21 cellular contexts compared by ENCODE assay signal in the genomic region with DNA sequence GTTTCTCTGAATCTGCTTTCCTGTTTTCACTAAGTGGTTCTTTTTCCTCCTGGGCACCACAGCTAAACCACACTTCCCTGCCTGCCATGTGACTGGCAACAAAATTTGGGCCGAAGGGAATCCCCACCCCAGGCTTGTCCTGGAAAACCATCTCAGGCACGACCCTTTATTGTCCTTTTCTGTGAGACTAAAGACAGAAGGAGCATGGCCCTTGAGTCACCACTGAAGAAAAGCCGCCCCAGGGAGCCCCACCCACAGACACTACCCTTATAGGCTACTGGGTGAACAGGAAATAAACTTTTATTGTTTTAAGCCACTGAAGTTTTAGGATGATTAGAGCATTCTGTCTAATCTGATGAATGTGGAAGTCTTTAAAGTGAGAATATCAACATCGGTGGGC.
A peak's percentile ranks its signal among the peaks of the same experiment; 100 is the strongest.
DNase-seq lines count a peak whose midpoint lies in the region; ATAC-seq and TF ChIP-seq lines count a peak whose summit lies in the region.
"Had no signal": no experiment of that assay in that cellular context is flagged by ENCODE, and none has a peak within 500 bp of the region (broad histone marks: within the 10 kb centered on the region; RNA-seq: fewer than 3 reads in every experiment).

No MANE protein-coding gene starts in this region.

- no peak overlapping the region for H3K4me3 Mint-ChIP-seq in CD4-positive, alpha-beta T cell
- no peak overlapping the region for H3K4me3 Mint-ChIP-seq in T-cell
- no peak overlapping the region for H3K4me3 Mint-ChIP-seq in stimulated activated naive B cell treated with anti-CD40 and anti-IgM and Interleukin-4, amounts not matched to agents 10 μg/mL and 1 μg/mL and 100 μg/mL, for 72 hours
- H3K4me3 Mint-ChIP-seq: activated T-helper 1 cell treated with anti-CD3 and anti-CD28 coated beads, Interleukin-12 subunit alpha, Interleukin-12 subunit beta, Interleukin-2, Interleukin-4 antibody, amounts not matched to agents 30 ng/mL and 10 ng/mL and 1 ng/mL, durations not matched to agents 14 hours and 24 hours and 36 hours; brain; endodermal cell; memory B cell; naive B cell; stimulated activated naive CD8-positive, alpha-beta T cell treated with anti-CD3 and anti-CD28 coated beads, Interleukin-15, Interleukin-2, amounts not matched to agents 100 ng/mL and 50 ng/mL, for 24 hours had no signal

- H3K27ac ChIP-seq in CD4-positive, alpha-beta T cell (ENCODE audit: low read depth, low read length), result no peak overlapping the region
- H3K27ac ChIP-seq: skin epidermis, tibial nerve had no signal

- POLR2A ChIA-PET in CD4-positive, alpha-beta T cell (lab: Charles Lee), result no interaction called here
- POLR2A ChIA-PET in T-cell (lab: Charles Lee), result interaction anchor here in 1 of 2 donors (0.6 kb wide), 1 partner anchor 24 kb away, joined by 3 read pairs; no protein-coding TSS in a partner anchor

- no peaks in the 10 kb centered on the region for H3K36me3 Mint-ChIP-seq in CD4-positive, alpha-beta T cell (ENCODE audit: low read depth)
- no peaks in the 10 kb centered on the region for H3K36me3 Mint-ChIP-seq in T-cell
- H3K36me3 Mint-ChIP-seq in stimulated activated naive B cell treated with anti-CD40 and anti-IgM and Interleukin-4, amounts not matched to agents 10 μg/mL and 1 μg/mL and 100 μg/mL, for 72 hours, result no peaks in the 10 kb centered on the region
- H3K36me3 Mint-ChIP-seq: brain, memory B cell, naive B cell had no signal

- H3K27me3 ChIP-seq in CD4-positive, alpha-beta T cell (ENCODE audit: control insufficient read depth, insufficient read depth, low read length), result no peaks in the 10 kb centered on the region
- H3K27me3 ChIP-seq: tibial nerve had no signal

- H3K27ac Mint-ChIP-seq in CD4-positive, alpha-beta T cell, result no peak overlapping the region
- H3K27ac Mint-ChIP-seq in T-cell, result no peak overlapping the region
- H3K27ac Mint-ChIP-seq in stimulated activated naive B cell treated with anti-CD40 and anti-IgM and Interleukin-4, amounts not matched to agents 10 μg/mL and 1 μg/mL and 100 μg/mL, for 72 hours, result no peak overlapping the region
- H3K27ac Mint-ChIP-seq: activated T-helper 1 cell treated with anti-CD3 and anti-CD28 coated beads, Interleukin-12 subunit alpha, Interleukin-12 subunit beta, Interleukin-2, Interleukin-4 antibody, amounts not matched to agents 30 ng/mL and 10 ng/mL and 1 ng/mL, durations not matched to agents 14 hours and 24 hours and 36 hours; endodermal cell; memory B cell; progenitor cell of endocrine pancreas; stimulated activated naive CD8-positive, alpha-beta T cell treated with anti-CD3 and anti-CD28 coated beads, Interleukin-15, Interleukin-2, amounts not matched to agents 100 ng/mL and 50 ng/mL, for 24 hours had no signal

- no peaks in the 10 kb centered on the region for H3K9me3 Mint-ChIP-seq in CD4-positive, alpha-beta T cell
- H3K9me3 Mint-ChIP-seq in T-cell, result no peaks in the 10 kb centered on the region
- no peaks in the 10 kb centered on the region for H3K9me3 Mint-ChIP-seq in stimulated activated naive B cell treated with anti-CD40 and anti-IgM and Interleukin-4, amounts not matched to agents 10 μg/mL and 1 μg/mL and 100 μg/mL, for 72 hours
- H3K9me3 Mint-ChIP-seq: activated T-helper 1 cell treated with anti-CD3 and anti-CD28 coated beads, Interleukin-12 subunit alpha, Interleukin-12 subunit beta, Interleukin-2, Interleukin-4 antibody, amounts not matched to agents 30 ng/mL and 10 ng/mL and 1 ng/mL, durations not matched to agents 14 hours and 24 hours and 36 hours; endodermal cell; memory B cell; stimulated activated naive CD8-positive, alpha-beta T cell treated with anti-CD3 and anti-CD28 coated beads, Interleukin-15, Interleukin-2, amounts not matched to agents 100 ng/mL and 50 ng/mL, for 24 hours had no signal

- peaks cover 3% of the 10 kb centered on the region for H3K27me3 Mint-ChIP-seq in CD4-positive, alpha-beta T cell
- H3K27me3 Mint-ChIP-seq in T-cell, result peaks cover 0 to 6% of the 10 kb centered on the region in 2 donors
- peaks cover 16 to 56% of the 10 kb centered on the region in 2 donors for H3K27me3 Mint-ChIP-seq in stimulated activated naive B cell treated with anti-CD40 and anti-IgM and Interleukin-4, amounts not matched to agents 10 μg/mL and 1 μg/mL and 100 μg/mL, for 72 hours

- peak; percentile 49 for ATAC-seq in CD4-positive, alpha-beta T cell (ENCODE audit: poor library complexity)
- ATAC-seq in T-cell (replicated peaks in 1 of 4), result peak in 3 of 4 experiments; percentile 35 to 67 (median 49)
- no peak for ATAC-seq in stimulated activated naive B cell treated with anti-CD40 and anti-IgM and Interleukin-4, amounts not matched to agents 10 μg/mL and 1 μg/mL and 100 μg/mL, for 72 hours (replicated peaks)
- ATAC-seq in HG03432 (IDR thresholded peaks at IDR 0.05; ENCODE audit: unreplicated experiment), result no peak

- CTCF ChIA-PET in CD4-positive, alpha-beta T cell (lab: Charles Lee), result no interaction called here
- CTCF ChIA-PET in T-cell (lab: Charles Lee), result no interaction called here

- intact Hi-C loops in CD4-positive, alpha-beta T cell (cut with DNase I, micrococcal nuclease), result no loop called here

- DNase-seq in A172 (ENCODE audit: low spot score), result peak; percentile 43
- DNase-seq in CD4-positive, alpha-beta T cell, result no peak
- DNase-seq in T-cell, result no peak
- DNase-seq in mesenteric fat pad (ENCODE audit: low spot score), result peak; percentile 49
- no peak for DNase-seq in stimulated activated naive B cell treated with anti-CD40 and anti-IgM and Interleukin-4, amounts not matched to agents 10 μg/mL and 1 μg/mL and 100 μg/mL, for 72 hours
- no peak for DNase-seq in activated CD4-positive, CD25-positive, alpha-beta regulatory T cell (lab: John Stamatoyannopoulos, UW)
- DNase-seq: activated CD4-positive, alpha-beta T cell treated with anti-CD3 and anti-CD28 coated beads, Interleukin-2, amount 50 U/mL, for 48 hours; DND-41; endodermal cell; glutamatergic neuron; naive B cell; NCI-H1436; NCI-H510A treated with DMSO at 0.1 percent for 48 hours had no signal

- no peaks in the 10 kb centered on the region for H3K9me3 ChIP-seq in CD4-positive, alpha-beta T cell (ENCODE audit: control insufficient read depth, low read length)
- H3K9me3 ChIP-seq: tibial nerve had no signal

- TF ChIP-seq CTCF in CD4-positive, alpha-beta T cell (IDR thresholded peaks at IDR 0.05), result no peak

- peaks cover 8% of the 10 kb centered on the region for H3K4me1 Mint-ChIP-seq in CD4-positive, alpha-beta T cell (ENCODE audit: low read depth)
- H3K4me1 Mint-ChIP-seq in T-cell, result peaks cover 8 to 10% (median 9%) of the 10 kb centered on the region in 3 donors
- H3K4me1 Mint-ChIP-seq in stimulated activated naive B cell treated with anti-CD40 and anti-IgM and Interleukin-4, amounts not matched to agents 10 μg/mL and 1 μg/mL and 100 μg/mL, for 72 hours, result no peaks in the 10 kb centered on the region
- H3K4me1 Mint-ChIP-seq: memory B cell, naive B cell had no signal

Comparison
In these comparisons a context has a peak if more than half of its experiments do, and no peak if none do; other contexts are left out.
1. DNase-seq: peak in A172 (single experiment) and mesenteric fat pad (single experiment); none in CD4-positive, alpha-beta T cell (0 of 10), T-cell (0 of 34), stimulated activated naive B cell treated with anti-CD40 and anti-IgM and Interleukin-4, amounts not matched to agents 10 μg/mL and 1 μg/mL and 100 μg/mL, for 72 hours (single experiment) and activated CD4-positive, CD25-positive, alpha-beta regulatory T cell (0 of 4).
2. ATAC-seq: peak in CD4-positive, alpha-beta T cell (single experiment) and T-cell (3 of 4); none in stimulated activated naive B cell treated with anti-CD40 and anti-IgM and Interleukin-4, amounts not matched to agents 10 μg/mL and 1 μg/mL and 100 μg/mL, for 72 hours (0 of 2) and HG03432 (single experiment).